Comparison of ENCODE assay signal across 25 cellular contexts in the genomic region with DNA sequence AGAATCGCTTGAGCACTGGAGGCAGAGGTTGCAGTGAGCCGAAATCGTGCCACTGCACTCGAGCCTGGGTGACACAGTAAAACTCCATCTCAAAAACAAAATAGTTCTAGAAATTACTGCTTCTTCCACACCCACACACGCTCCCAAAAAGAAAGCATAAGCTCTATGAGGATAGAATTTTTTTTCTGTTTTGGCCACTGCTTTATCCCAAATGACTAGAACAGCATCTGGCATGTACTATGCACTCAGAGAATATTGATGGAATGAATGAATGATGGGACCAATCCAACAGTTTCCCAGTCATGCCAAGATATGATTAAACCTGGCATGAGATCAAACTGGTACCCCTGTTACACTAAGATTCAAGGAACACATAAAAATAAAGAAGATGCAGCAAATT.
"Had no signal": no experiment of that assay in that cellular context is flagged by ENCODE, and none has a peak within 500 bp of the region (broad histone marks: within the 10 kb centered on the region; RNA-seq: fewer than 3 reads in every experiment).

No MANE protein-coding gene starts in this region.

- H3K36me3 Mint-ChIP-seq: activated naive CD4-positive, alpha-beta T cell treated with anti-CD3 and anti-CD28 coated beads, Interleukin-2, amount 10 ng/mL, durations not matched to agents 7 days and 5 days; activated naive CD8-positive, alpha-beta T cell treated with anti-CD3 and anti-CD28 coated beads, Interleukin-2, amount 10 ng/mL, durations not matched to agents 7 days and 5 days; stimulated activated naive B cell treated with anti-CD40 and anti-IgM and Interleukin-4, amounts not matched to agents 10 μg/mL and 1 μg/mL and 100 μg/mL, for 72 hours had no signal

- H3K4me3 ChIP-seq: ascending aorta, esophagus muscularis mucosa, left lung, prostate gland, stomach, thyroid gland, upper lobe of left lung had no signal

- ATAC-seq: left lung; stimulated activated naive B cell treated with anti-CD40 and anti-IgM and Interleukin-4, amounts not matched to agents 10 μg/mL and 1 μg/mL and 100 μg/mL, for 72 hours had no signal

- H3K27ac ChIP-seq: ascending aorta, esophagus muscularis mucosa, left lung, neutrophil, prostate gland, stomach, thyroid gland, upper lobe of left lung, VCaP had no signal

- H3K4me3 Mint-ChIP-seq: activated naive CD4-positive, alpha-beta T cell treated with anti-CD3 and anti-CD28 coated beads, Interleukin-2, amount 10 ng/mL, durations not matched to agents 7 days and 5 days; activated naive CD8-positive, alpha-beta T cell treated with anti-CD3 and anti-CD28 coated beads, Interleukin-2, amount 10 ng/mL, durations not matched to agents 7 days and 5 days; activated T-helper 1 cell treated with anti-CD3 and anti-CD28 coated beads, Interleukin-12 subunit alpha, Interleukin-12 subunit beta, Interleukin-2, Interleukin-4 antibody, amounts not matched to agents 30 ng/mL and 10 ng/mL and 1 ng/mL, durations not matched to agents 14 hours and 24 hours and 36 hours; central memory CD8-positive, alpha-beta T cell; dendritic cell treated with granulocyte-macrophage colony-stimulating factor and Interleukin-4, amounts not matched to agents 40 ng/mL and 50 ng/mL, for 4 days; endodermal cell; nephron progenitor cell; stimulated activated naive B cell treated with anti-CD40 and anti-IgM and Interleukin-4, amounts not matched to agents 10 μg/mL and 1 μg/mL and 100 μg/mL, for 72 hours; T-helper 1 cell treated with Interleukin-12 subunit alpha and Interleukin-12 subunit beta and Interleukin-4 antibody, amounts not matched to agents 30 μg/mL and 1 μg/mL, for 36 hours had no signal

- H3K4me1 ChIP-seq: ascending aorta, esophagus muscularis mucosa, left lung, prostate gland, stomach, thyroid gland, upper lobe of left lung had no signal

- H3K4me1 Mint-ChIP-seq: activated naive CD4-positive, alpha-beta T cell treated with anti-CD3 and anti-CD28 coated beads, Interleukin-2, amount 10 ng/mL, durations not matched to agents 7 days and 5 days; activated naive CD8-positive, alpha-beta T cell treated with anti-CD3 and anti-CD28 coated beads, Interleukin-2, amount 10 ng/mL, durations not matched to agents 7 days and 5 days; central memory CD8-positive, alpha-beta T cell; endodermal cell; stimulated activated naive B cell treated with anti-CD40 and anti-IgM and Interleukin-4, amounts not matched to agents 10 μg/mL and 1 μg/mL and 100 μg/mL, for 72 hours had no signal

- H3K9me3 ChIP-seq: ascending aorta, esophagus muscularis mucosa, left lung, neutrophil, prostate gland, stomach, thyroid gland, upper lobe of left lung had no signal

- H3K36me3 ChIP-seq: ascending aorta, esophagus muscularis mucosa, left lung, neutrophil, prostate gland, stomach, thyroid gland, upper lobe of left lung had no signal

- H3K27ac Mint-ChIP-seq: activated naive CD4-positive, alpha-beta T cell treated with anti-CD3 and anti-CD28 coated beads, Interleukin-2, amount 10 ng/mL, durations not matched to agents 7 days and 5 days; activated naive CD8-positive, alpha-beta T cell treated with anti-CD3 and anti-CD28 coated beads, Interleukin-2, amount 10 ng/mL, durations not matched to agents 7 days and 5 days; activated T-helper 1 cell treated with anti-CD3 and anti-CD28 coated beads, Interleukin-12 subunit alpha, Interleukin-12 subunit beta, Interleukin-2, Interleukin-4 antibody, amounts not matched to agents 30 ng/mL and 10 ng/mL and 1 ng/mL, durations not matched to agents 14 hours and 24 hours and 36 hours; dendritic cell treated with granulocyte-macrophage colony-stimulating factor and Interleukin-4, amounts not matched to agents 40 ng/mL and 50 ng/mL, for 4 days; endodermal cell; nephron progenitor cell; stimulated activated naive B cell treated with anti-CD40 and anti-IgM and Interleukin-4, amounts not matched to agents 10 μg/mL and 1 μg/mL and 100 μg/mL, for 72 hours; T-helper 1 cell treated with Interleukin-12 subunit alpha and Interleukin-12 subunit beta and Interleukin-4 antibody, amounts not matched to agents 30 μg/mL and 1 μg/mL, for 36 hours had no signal

- DNase-seq: activated CD4-positive, alpha-beta T cell treated with anti-CD3 and anti-CD28 coated beads for 4 hours; activated CD4-positive, alpha-beta T cell treated with anti-CD3 and anti-CD28 coated beads, Interleukin-2, amount 50 U/mL, for 48 hours; activated CD8-positive, alpha-beta memory T cell treated with anti-CD3 and anti-CD28 coated beads for 24 hours; activated effector memory CD4-positive, alpha-beta T cell treated with anti-CD3 and anti-CD28 coated beads, Interleukin-2, amount 50 U/mL, for 16 hours; activated naive CD4-positive, alpha-beta T cell treated with anti-CD3 and anti-CD28 coated beads, Interleukin-2, amount 10 ng/mL, durations not matched to agents 7 days and 5 days; activated naive CD8-positive, alpha-beta T cell treated with anti-CD3 and anti-CD28 coated beads, Interleukin-2, amount 10 ng/mL, durations not matched to agents 7 days and 5 days; left lung; nephron progenitor cell; stimulated activated CD4-positive, alpha-beta T cell treated with anti-CD3 and anti-CD28 coated beads, Interleukin-15, amount 100 ng/mL, for 24 hours; stimulated activated CD4-positive, alpha-beta T cell treated with anti-CD3 and anti-CD28 coated beads, Interleukin-2, amount 100 ng/mL, for 24 hours; stimulated activated naive B cell treated with anti-CD40 and anti-IgM and Interleukin-4, amounts not matched to agents 10 μg/mL and 1 μg/mL and 100 μg/mL, for 72 hours; stomach; T-helper 9 cell; thyroid gland; upper lobe of left lung had no signal

- H3K27me3 ChIP-seq: ascending aorta, esophagus muscularis mucosa, left lung, neutrophil, stomach, thyroid gland, upper lobe of left lung had no signal

- H3K9me3 Mint-ChIP-seq: activated naive CD4-positive, alpha-beta T cell treated with anti-CD3 and anti-CD28 coated beads, Interleukin-2, amount 10 ng/mL, durations not matched to agents 7 days and 5 days; activated naive CD8-positive, alpha-beta T cell treated with anti-CD3 and anti-CD28 coated beads, Interleukin-2, amount 10 ng/mL, durations not matched to agents 7 days and 5 days; activated T-helper 1 cell treated with anti-CD3 and anti-CD28 coated beads, Interleukin-12 subunit alpha, Interleukin-12 subunit beta, Interleukin-2, Interleukin-4 antibody, amounts not matched to agents 30 ng/mL and 10 ng/mL and 1 ng/mL, durations not matched to agents 14 hours and 24 hours and 36 hours; central memory CD8-positive, alpha-beta T cell; endodermal cell; nephron progenitor cell; T-helper 1 cell treated with Interleukin-12 subunit alpha and Interleukin-12 subunit beta and Interleukin-4 antibody, amounts not matched to agents 30 μg/mL and 1 μg/mL, for 36 hours had no signal

- H3K27me3 Mint-ChIP-seq: activated naive CD4-positive, alpha-beta T cell treated with anti-CD3 and anti-CD28 coated beads, Interleukin-2, amount 10 ng/mL, durations not matched to agents 7 days and 5 days; activated naive CD8-positive, alpha-beta T cell treated with anti-CD3 and anti-CD28 coated beads, Interleukin-2, amount 10 ng/mL, durations not matched to agents 7 days and 5 days; central memory CD8-positive, alpha-beta T cell; dendritic cell treated with granulocyte-macrophage colony-stimulating factor and Interleukin-4, amounts not matched to agents 40 ng/mL and 50 ng/mL, for 4 days; stimulated activated naive B cell treated with anti-CD40 and anti-IgM and Interleukin-4, amounts not matched to agents 10 μg/mL and 1 μg/mL and 100 μg/mL, for 72 hours had no signal
